Comparison of ENCODE assay signal across 22 cellular contexts in the genomic region with DNA sequence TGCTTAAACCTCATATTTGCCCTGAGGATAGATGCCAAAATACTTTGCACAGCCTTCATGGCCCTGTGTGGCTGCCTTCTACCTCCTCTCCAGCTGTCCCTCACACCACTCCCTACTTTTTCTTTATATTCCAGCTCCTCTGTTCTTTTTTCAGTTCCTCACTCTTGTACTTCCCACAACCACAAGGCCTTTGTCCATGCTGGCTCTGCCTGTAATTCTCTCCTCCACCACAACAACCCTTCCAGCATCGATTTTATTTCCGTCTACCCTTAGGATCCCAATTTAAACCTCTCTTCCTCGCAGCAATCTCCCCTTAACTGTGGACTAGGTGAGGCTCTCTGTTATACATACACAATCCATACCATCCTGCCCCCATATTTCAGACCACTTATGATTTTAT.
"Had no signal": no experiment of that assay in that cellular context is flagged by ENCODE, and none has a peak within 500 bp of the region (broad histone marks: within the 10 kb centered on the region; RNA-seq: fewer than 3 reads in every experiment).

No MANE protein-coding gene starts in this region.

- H3K27ac ChIP-seq: gastrocnemius medialis, neutrophil, skin epidermis, testis had no signal

- H3K4me1 Mint-ChIP-seq: activated CD4-positive, alpha-beta T cell treated with anti-CD3 and anti-CD28 coated beads, Interleukin-2, amount 10 ng/mL, durations not matched to agents 24 days and 14 days; central memory CD8-positive, alpha-beta T cell had no signal

- H3K36me3 Mint-ChIP-seq: activated CD4-positive, alpha-beta memory T cell treated with anti-CD3 and anti-CD28 coated beads for 36 hours; natural killer cell treated with Interleukin-12 subunit alpha and Interleukin-12 subunit beta and Interleukin-15 and Interleukin-18, amount 100 ng/mL, for 72 hours had no signal

- H3K27ac Mint-ChIP-seq: activated CD4-positive, alpha-beta memory T cell treated with anti-CD3 and anti-CD28 coated beads for 36 hours; activated CD4-positive, alpha-beta T cell treated with anti-CD3 and anti-CD28 coated beads, Interleukin-2, amount 10 ng/mL, durations not matched to agents 24 days and 14 days; activated T-cell treated with anti-CD3 and anti-CD28 coated beads, Interleukin-2, amount 50 U/mL, for 24 hours; natural killer cell treated with Interleukin-12 subunit alpha and Interleukin-12 subunit beta and Interleukin-15 and Interleukin-18, amount 100 ng/mL, for 72 hours had no signal

- H3K27me3 ChIP-seq: gastrocnemius medialis, neutrophil, testis had no signal

- H3K36me3 ChIP-seq: gastrocnemius medialis, neutrophil had no signal

- H3K9me3 ChIP-seq: gastrocnemius medialis, mucosa of descending colon, neutrophil, testis had no signal

- DNase-seq: activated CD4-positive, alpha-beta memory T cell treated with anti-CD3 and anti-CD28 coated beads for 36 hours; activated CD4-positive, alpha-beta T cell treated with anti-CD3 and anti-CD28 coated beads, Interleukin-2, amount 10 ng/mL, durations not matched to agents 24 days and 14 days; activated CD8-positive, alpha-beta memory T cell treated with anti-CD3 and anti-CD28 coated beads, Interleukin-2, amount 50 U/mL, for 4 hours; activated gamma-delta T cell treated with Interleukin-2 at 50 U/mL for 16 hours; activated naive CD4-positive, alpha-beta T cell treated with anti-CD3 and anti-CD28 coated beads, Interleukin-2, amount 50 U/mL, for 16 hours; activated T-cell treated with anti-CD3 and anti-CD28 coated beads, Interleukin-2, amount 50 U/mL, for 24 hours; amygdala; effector CD8-positive, alpha-beta T cell; gastrocnemius medialis; glutamatergic neuron; islet precursor cell; left ventricle myocardium superior; mucosa of descending colon; stimulated activated CD4-positive, alpha-beta T cell treated with anti-CD3 and anti-CD28 coated beads, Interleukin-12 subunit alpha, Interleukin-12 subunit beta, amount 100 ng/mL, for 4 hours; stimulated activated CD4-positive, alpha-beta T cell treated with anti-CD3 and anti-CD28 coated beads, Interleukin-4, amount 100 ng/mL, for 1 hour; stimulated activated naive CD8-positive, alpha-beta T cell treated with anti-CD3 and anti-CD28 coated beads, Interleukin-15, Interleukin-2, amounts not matched to agents 100 U/mL and 50 U/mL, for 24 hours; testis had no signal

- H3K9me3 Mint-ChIP-seq: activated CD4-positive, alpha-beta memory T cell treated with anti-CD3 and anti-CD28 coated beads for 36 hours; activated CD4-positive, alpha-beta T cell treated with anti-CD3 and anti-CD28 coated beads, Interleukin-2, amount 10 ng/mL, durations not matched to agents 24 days and 14 days had no signal

- H3K4me1 ChIP-seq: gastrocnemius medialis, testis had no signal

- ATAC-seq: gastrocnemius medialis; left ventricle myocardium superior; mucosa of descending colon; natural killer cell treated with Interleukin-12 subunit alpha and Interleukin-12 subunit beta and Interleukin-15 and Interleukin-18, amount 100 ng/mL, for 72 hours; sciatic nerve; stimulated activated naive CD8-positive, alpha-beta T cell treated with anti-CD3 and anti-CD28 coated beads, Interleukin-15, Interleukin-2, amounts not matched to agents 100 U/mL and 50 U/mL, for 24 hours had no signal

- H3K4me3 Mint-ChIP-seq: activated CD4-positive, alpha-beta memory T cell treated with anti-CD3 and anti-CD28 coated beads for 36 hours; activated CD4-positive, alpha-beta T cell treated with anti-CD3 and anti-CD28 coated beads, Interleukin-2, amount 10 ng/mL, durations not matched to agents 24 days and 14 days; activated T-cell treated with anti-CD3 and anti-CD28 coated beads, Interleukin-2, amount 50 U/mL, for 24 hours; central memory CD8-positive, alpha-beta T cell; natural killer cell treated with Interleukin-12 subunit alpha and Interleukin-12 subunit beta and Interleukin-15 and Interleukin-18, amount 100 ng/mL, for 72 hours had no signal

- H3K4me3 ChIP-seq: gastrocnemius medialis, mucosa of descending colon, skin epidermis, testis had no signal

- H3K27me3 Mint-ChIP-seq: activated CD4-positive, alpha-beta memory T cell treated with anti-CD3 and anti-CD28 coated beads for 36 hours; activated CD4-positive, alpha-beta T cell treated with anti-CD3 and anti-CD28 coated beads, Interleukin-2, amount 10 ng/mL, durations not matched to agents 24 days and 14 days; activated T-cell treated with anti-CD3 and anti-CD28 coated beads, Interleukin-2, amount 50 U/mL, for 24 hours; central memory CD8-positive, alpha-beta T cell; natural killer cell treated with Interleukin-12 subunit alpha and Interleukin-12 subunit beta and Interleukin-15 and Interleukin-18, amount 100 ng/mL, for 72 hours had no signal
